ENCODE assay signal across 8 cellular contexts in the genomic region with DNA sequence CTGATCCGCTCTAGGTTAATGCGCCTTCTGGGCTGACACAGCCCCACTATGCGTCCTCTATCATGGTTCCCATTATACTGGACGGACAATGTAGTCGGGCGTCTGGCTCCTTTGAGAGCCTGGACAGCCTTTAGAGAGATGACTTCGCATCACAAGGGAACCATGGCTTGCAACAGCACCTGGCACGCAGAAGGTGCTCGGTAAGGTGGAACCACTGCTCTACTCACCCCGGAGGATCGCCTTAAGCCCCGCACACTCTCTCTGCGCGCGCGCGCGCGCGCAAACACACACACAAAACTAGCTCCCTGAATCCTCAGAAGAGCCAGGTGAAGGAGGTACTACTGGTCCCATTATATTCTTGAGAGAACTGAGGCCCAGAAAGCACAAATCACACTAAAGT. TPM values are rescaled to one million over a fixed set of nuclear protein-coding genes. Genes with fewer than 3 reads are reported as not detected.
A peak's percentile ranks its signal among the peaks of the same experiment; 100 is the strongest.
DNase-seq lines count a peak whose midpoint lies in the region; TF ChIP-seq lines count a peak whose summit lies in the region.

No MANE protein-coding gene starts in this region.

- peak overlapping the region; percentile 87 to 96 (median 92) for H3K4me3 Mint-ChIP-seq in CD8-positive, alpha-beta memory T cell
- H3K4me3 Mint-ChIP-seq in endothelial cell (ENCODE audit: unreplicated experiment), result peak overlapping the region; percentile 94

- CTCF ChIA-PET in CD8-positive, alpha-beta memory T cell (lab: Charles Lee), result interaction anchor here (1.1 to 2.4 kb wide), 6 partner anchors 8 to 39 kb away, joined by 3 to 13 read pairs (median 6); a partner anchor contains a TSS
- CTCF ChIA-PET in OCI-LY7 (lab: Charles Lee; ENCODE audit: unreplicated experiment), result interaction anchor here (1.0 kb wide), 1 partner anchor 9 kb away, joined by 3 read pairs; a partner anchor contains a TSS

- H3K9me3 Mint-ChIP-seq in CD8-positive, alpha-beta memory T cell, result no peaks in the 10 kb centered on the region
- H3K9me3 Mint-ChIP-seq in endothelial cell (ENCODE audit: unreplicated experiment), result no peaks in the 10 kb centered on the region

- no peaks in the 10 kb centered on the region for H4K20me1 ChIP-seq in OCI-LY7 (ENCODE audit: insufficient read depth, low read length)

- peak overlapping the region; percentile 47 to 98 (median 92) for H3K27ac Mint-ChIP-seq in CD8-positive, alpha-beta memory T cell
- peak overlapping the region; percentile 70 for H3K27ac Mint-ChIP-seq in endothelial cell (ENCODE audit: unreplicated experiment)

- DNase-seq in CD8-positive, alpha-beta memory T cell, result peak in 1 of 5 donors; percentile 31
- DNase-seq in OCI-LY7 (ENCODE audit: low spot score) (no peak), endothelial cell (ENCODE audit: low spot score) (no peak), ovary (peak in 2 of 5 donors; percentile 47 to 53), kidney tubule cell (ENCODE audit: low spot score) (no peak), NCI-H2029 (lab: John Stamatoyannopoulos, UW) (no peak), dedifferentiated amniotic fluid mesenchymal stem cell (ENCODE audit: extremely low spot score) (no peak)
- DNase-seq in stimulated activated CD4-positive, alpha-beta T cell treated with anti-CD3 and anti-CD28 coated beads, Interleukin-2, amount 100 ng/mL, for 24 hours, result no peak

- H3K9me2 ChIP-seq in OCI-LY7 (ENCODE audit: insufficient read depth, low read length), result no peaks in the 10 kb centered on the region

- no peaks in the 10 kb centered on the region for H3K27me3 ChIP-seq in CD8-positive, alpha-beta memory T cell (ENCODE audit: insufficient read depth, low read length, poor library complexity, severe bottlenecking)
- no peaks in the 10 kb centered on the region for H3K27me3 ChIP-seq in ovary

- H3K79me2 ChIP-seq in OCI-LY7 (ENCODE audit: insufficient read depth, low read depth, low read length), result no peaks in the 10 kb centered on the region

- TF ChIP-seq CTCF in OCI-LY7 (conservative IDR thresholded peaks at IDR 0.05; ENCODE audit: low read length) (no peak), endothelial cell (IDR thresholded peaks at IDR 0.05; ENCODE audit: unreplicated experiment) (no peak), ovary (IDR thresholded peaks at IDR 0.05) (no peak)

- H2AFZ ChIP-seq in OCI-LY7 (ENCODE audit: low read length), result no peak overlapping the region

- H3K4me3 ChIP-seq in CD8-positive, alpha-beta memory T cell (ENCODE audit: low read length), result no peak overlapping the region
- peak overlapping the region; percentile 69 for H3K4me3 ChIP-seq in OCI-LY7 (ENCODE audit: low read depth, low read length, poor library complexity, severe bottlenecking)
- peak overlapping the region; percentile 59 for H3K4me3 ChIP-seq in ovary

- peak overlapping the region; percentile 51 for H3K27ac ChIP-seq in CD8-positive, alpha-beta memory T cell (ENCODE audit: low read depth, low read length)
- H3K27ac ChIP-seq in OCI-LY7 (ENCODE audit: low read depth, low read length, poor library complexity, severe bottlenecking), result no peak overlapping the region
- H3K27ac ChIP-seq in ovary, result peak overlapping the region in 1 of 2 donors; percentile 76

- 37 to 52% (median 47%) methylated on average over 20 of the region's 20 CpGs for WGBS in ovary, 3 donors

- BruUV-seq in OCI-LY7 (replicated peaks; lab: Mats Ljungman, UMichigan), result no TSS peak

- no peaks in the 10 kb centered on the region for H3K9me3 ChIP-seq in CD8-positive, alpha-beta memory T cell (ENCODE audit: low read length)
- H3K9me3 ChIP-seq in OCI-LY7 (ENCODE audit: low read length) (no peaks in the 10 kb centered on the region), ovary (no peaks in the 10 kb centered on the region)

- H3K27me3 Mint-ChIP-seq in CD8-positive, alpha-beta memory T cell, result no peaks in the 10 kb centered on the region
- peaks cover 16% of the 10 kb centered on the region for H3K27me3 Mint-ChIP-seq in endothelial cell (ENCODE audit: unreplicated experiment)

- intact Hi-C loops in OCI-LY7 (cut with micrococcal nuclease; ENCODE audit: unreplicated experiment) (no loop called here), ovary (cut with DNase I) (no loop called here)

- peak overlapping the region; percentile 86 for H3K4me2 ChIP-seq in OCI-LY7 (ENCODE audit: low read length)

- H3K36me3 ChIP-seq in CD8-positive, alpha-beta memory T cell (ENCODE audit: insufficient read depth, low read length), result no peaks in the 10 kb centered on the region
- peaks cover 10% of the 10 kb centered on the region; the same call in 1 of the 2 replicates for H3K36me3 ChIP-seq in OCI-LY7 (ENCODE audit: insufficient read depth, low read length)
- no peaks in the 10 kb centered on the region for H3K36me3 ChIP-seq in ovary

- peaks cover 0 to 12% (median 0%) of the 10 kb centered on the region in 3 donors for H3K36me3 Mint-ChIP-seq in CD8-positive, alpha-beta memory T cell
- peaks cover 6% of the 10 kb centered on the region for H3K36me3 Mint-ChIP-seq in endothelial cell (ENCODE audit: low read depth, unreplicated experiment)

- peaks cover 21 to 52% (median 31%) of the 10 kb centered on the region in 3 donors for H3K4me1 Mint-ChIP-seq in CD8-positive, alpha-beta memory T cell
- H3K4me1 Mint-ChIP-seq in endothelial cell (ENCODE audit: unreplicated experiment), result peaks cover 23% of the 10 kb centered on the region

- no peak for TF ChIP-seq POLR2A in ovary (IDR thresholded peaks at IDR 0.05)

- no peak for TF ChIP-seq EP300 in ovary (IDR thresholded peaks at IDR 0.05)

- peaks cover 16% of the 10 kb centered on the region for H3K4me1 ChIP-seq in CD8-positive, alpha-beta memory T cell (ENCODE audit: insufficient read depth, low read length)
- peaks cover 38% of the 10 kb centered on the region for H3K4me1 ChIP-seq in OCI-LY7 (ENCODE audit: insufficient read depth, low read length, poor library complexity, severe bottlenecking)
- H3K4me1 ChIP-seq in ovary (ENCODE audit: insufficient read depth), result peaks cover 9% of the 10 kb centered on the region

- POLR2A ChIA-PET in CD8-positive, alpha-beta memory T cell (lab: Charles Lee), result interaction anchor here (0.5 to 2.4 kb wide), 4 partner anchors 9 to 167 kb away, joined by 3 to 17 read pairs (median 6); a partner anchor contains a TSS
- POLR2A ChIA-PET in OCI-LY7 (lab: Charles Lee), result interaction anchor here (0.6 to 1.9 kb wide), 5 partner anchors 8 to 470 kb away, joined by 3 to 7 read pairs (median 3); a partner anchor contains a TSS

RNA-seq across cellular contexts. Expression of a gene that starts 7.1 kb away (rescaled TPM):
- total RNA-seq in CD8-positive, alpha-beta memory T cell, result 10 to 100 TPM; 11.9 TPM
- polyA plus RNA-seq in CD8-positive, alpha-beta memory T cell, result 6.9 TPM
- total RNA-seq in OCI-LY7 (2014; rRNA removed; shearing (Covaris generic)), result 7.2 TPM in 2 replicates
- total RNA-seq in OCI-LY7 (2022) (13.4 and 13.7 TPM in 2 replicates), endothelial cell (ENCODE audit: unreplicated experiment) (20.9 TPM), ovary (10 to 100 TPM; 19.5 to 53.2 (median 30.8) TPM)
- 10 to 100 TPM; 19.5 to 33.4 TPM for polyA plus RNA-seq in ovary

RNA-seq across cellular contexts. Expression of a gene that starts 8.9 kb away (rescaled TPM):
- 10 to 100 TPM; 62.1 to 65.1 TPM for total RNA-seq in CD8-positive, alpha-beta memory T cell
- 26.3 TPM for polyA plus RNA-seq in CD8-positive, alpha-beta memory T cell
- 49.1 and 62.6 TPM in 2 replicates for total RNA-seq in OCI-LY7 (2014; rRNA removed; shearing (Covaris generic))
- total RNA-seq in OCI-LY7 (2022) (41.8 and 45.9 TPM in 2 replicates), endothelial cell (ENCODE audit: unreplicated experiment) (45.3 TPM), ovary (10 to 100 TPM; 14.1 to 25.6 (median 21.9) TPM)
- 10 to 100 TPM in 1 of 2 donors, 1 to 10 TPM in 1; 9.8 to 19.9 TPM for polyA plus RNA-seq in ovary

RNA-seq across cellular contexts. Expression of a gene that starts 15.1 kb away (rescaled TPM):
- not detected for total RNA-seq in CD8-positive, alpha-beta memory T cell
- not detected for polyA plus RNA-seq in CD8-positive, alpha-beta memory T cell
- total RNA-seq in OCI-LY7 (2014; rRNA removed; shearing (Covaris generic)), result not detected in 2 replicates
- total RNA-seq in OCI-LY7 (2022), result not detected in 2 replicates
- not detected for total RNA-seq in endothelial cell (ENCODE audit: unreplicated experiment)
- 1 to 10 TPM in 1 of 7 donors, under 1 TPM in 1, not detected in 5; 0.68 to 1.1 TPM for total RNA-seq in ovary
- not detected for polyA plus RNA-seq in ovary

RNA-seq across cellular contexts. Expression of a gene that starts 40.3 kb away (rescaled TPM):
- 1,000 to 10,000 TPM in 1 of 2 experiments, 100 to 1,000 TPM in 1; 995 to 1,025 TPM for total RNA-seq in CD8-positive, alpha-beta memory T cell
- polyA plus RNA-seq in CD8-positive, alpha-beta memory T cell, result 104 TPM
- total RNA-seq in OCI-LY7 (2014; rRNA removed; shearing (Covaris generic)), result 183 and 209 TPM in 2 replicates
- total RNA-seq in OCI-LY7 (2022), result 1,015 and 1,037 TPM in 2 replicates
- total RNA-seq in endothelial cell (ENCODE audit: unreplicated experiment), result 1,084 TPM
- 1,000 to 10,000 TPM in 2 of 7 donors, 100 to 1,000 TPM in 5; 413 to 1,163 (median 948) TPM for total RNA-seq in ovary
- polyA plus RNA-seq in ovary, result 1,000 to 10,000 TPM in 1 of 2 donors, 100 to 1,000 TPM in 1; 642 to 1,354 TPM

RNA-seq across cellular contexts. Expression of a gene that starts 50.7 kb away (rescaled TPM):
- 100 to 1,000 TPM; 234 to 236 TPM for total RNA-seq in CD8-positive, alpha-beta memory T cell
- 602 TPM for polyA plus RNA-seq in CD8-positive, alpha-beta memory T cell
- total RNA-seq in OCI-LY7 (2014; rRNA removed; shearing (Covaris generic)), result 54.1 and 83.9 TPM in 2 replicates
- total RNA-seq in OCI-LY7 (2022) (219 and 230 TPM in 2 replicates), endothelial cell (ENCODE audit: unreplicated experiment) (131 TPM), ovary (100 to 1,000 TPM in 4 of 7 donors, 10 to 100 TPM in 3; 46.1 to 131 (median 116) TPM)
- polyA plus RNA-seq in ovary, result 100 to 1,000 TPM; 125 to 320 TPM
